Comparison of ENCODE assay signal across 33 cellular contexts in genomic region chr2:46485002-46485401, GRCh38. TPM values are rescaled to one million over a fixed set of nuclear protein-coding genes. Genes with fewer than 3 reads are reported as not detected.
"Had no signal": no experiment of that assay in that cellular context is flagged by ENCODE, and none has a peak within 500 bp of the region (broad histone marks: within the 10 kb centered on the region; RNA-seq: fewer than 3 reads in every experiment).

No MANE protein-coding gene starts in this region.

- H3K4me1 ChIP-seq: prostate gland had no signal

- H3K9ac ChIP-seq: neural progenitor cell had no signal

- H3K27ac Mint-ChIP-seq: mesothelial cell of epicardium; nephron; neural progenitor cell; stimulated activated naive B cell treated with anti-CD40 and anti-IgM and Interleukin-4, amounts not matched to agents 10 μg/mL and 1 μg/mL and 100 μg/mL, for 72 hours; stimulated activated naive CD8-positive, alpha-beta T cell treated with anti-CD3 and anti-CD28 coated beads, Interleukin-15, Interleukin-2, amounts not matched to agents 100 ng/mL and 50 ng/mL, for 24 hours had no signal

- H3K27ac ChIP-seq: dorsolateral prefrontal cortex, epithelial cell of prostate, gastroesophageal sphincter, heart left ventricle, hepatocyte, left lung, neural progenitor cell, prostate gland, sigmoid colon, skin epidermis, spleen, thoracic aorta, tibial nerve, upper lobe of left lung had no signal

- DNase-seq: effector CD4-positive, alpha-beta T cell; foreskin fibroblast; heart left ventricle; left cardiac atrium; left lung; mesenchymal stem cell; naive thymus-derived CD4-positive, alpha-beta T cell; right cardiac atrium; spleen; stimulated activated CD4-positive, alpha-beta T cell treated with anti-CD3 and anti-CD28 coated beads, Interleukin-2, amount 100 ng/mL, for 48 hours; stimulated activated naive B cell treated with anti-CD40 and anti-IgM and Interleukin-4, amounts not matched to agents 10 μg/mL and 1 μg/mL and 100 μg/mL, for 72 hours; upper lobe of left lung had no signal

- H3K36me3 Mint-ChIP-seq: mesothelial cell of epicardium; naive thymus-derived CD4-positive, alpha-beta T cell; neural progenitor cell; stimulated activated naive B cell treated with anti-CD40 and anti-IgM and Interleukin-4, amounts not matched to agents 10 μg/mL and 1 μg/mL and 100 μg/mL, for 72 hours had no signal

- H3K9me3 Mint-ChIP-seq: central memory CD8-positive, alpha-beta T cell; mesothelial cell of epicardium; naive thymus-derived CD4-positive, alpha-beta T cell; nephron; stimulated activated naive B cell treated with anti-CD40 and anti-IgM and Interleukin-4, amounts not matched to agents 10 μg/mL and 1 μg/mL and 100 μg/mL, for 72 hours; stimulated activated naive CD8-positive, alpha-beta T cell treated with anti-CD3 and anti-CD28 coated beads, Interleukin-15, Interleukin-2, amounts not matched to agents 100 ng/mL and 50 ng/mL, for 24 hours had no signal

- H3K9me3 ChIP-seq: gastroesophageal sphincter, heart left ventricle, left lung, prostate gland, sigmoid colon, spleen, thoracic aorta, tibial nerve, upper lobe of left lung had no signal

- H3K36me3 ChIP-seq: gastroesophageal sphincter, heart left ventricle, left lung, neural progenitor cell, prostate gland, sigmoid colon, spleen, thoracic aorta, tibial nerve, upper lobe of left lung had no signal

- H3K27me3 Mint-ChIP-seq: stimulated activated naive CD8-positive, alpha-beta T cell treated with anti-CD3 and anti-CD28 coated beads, Interleukin-15, Interleukin-2, amounts not matched to agents 100 ng/mL and 50 ng/mL, for 24 hours had no signal

- ATAC-seq: esophagus mucosa; gastroesophageal sphincter; heart left ventricle; left cardiac atrium; left lung; naive thymus-derived CD4-positive, alpha-beta T cell; right cardiac atrium; stimulated activated naive B cell treated with anti-CD40 and anti-IgM and Interleukin-4, amounts not matched to agents 10 μg/mL and 1 μg/mL and 100 μg/mL, for 72 hours had no signal

- H3K4me3 Mint-ChIP-seq: central memory CD8-positive, alpha-beta T cell; mesothelial cell of epicardium; naive thymus-derived CD4-positive, alpha-beta T cell; nephron; stimulated activated naive B cell treated with anti-CD40 and anti-IgM and Interleukin-4, amounts not matched to agents 10 μg/mL and 1 μg/mL and 100 μg/mL, for 72 hours; stimulated activated naive CD8-positive, alpha-beta T cell treated with anti-CD3 and anti-CD28 coated beads, Interleukin-15, Interleukin-2, amounts not matched to agents 100 ng/mL and 50 ng/mL, for 24 hours had no signal

- H3K4me1 Mint-ChIP-seq: central memory CD8-positive, alpha-beta T cell had no signal

- H3K4me3 ChIP-seq: dorsolateral prefrontal cortex, gastroesophageal sphincter, heart left ventricle, hepatocyte, left lung, neural progenitor cell, prostate gland, sigmoid colon, skin epidermis, spleen, thoracic aorta, tibial nerve, upper lobe of left lung had no signal

- H3K27me3 ChIP-seq: dorsolateral prefrontal cortex, gastroesophageal sphincter, heart left ventricle, hepatocyte, left lung, neural progenitor cell, sigmoid colon, spleen, tibial nerve, upper lobe of left lung had no signal

RNA-seq across cellular contexts. Expression of gene TMEM247, which starts 5.6 kb away (rescaled TPM):
- total RNA-seq: dorsolateral prefrontal cortex; esophagus mucosa; gastroesophageal sphincter; heart left ventricle; hepatocyte; kidney epithelial cell; left cardiac atrium; left lung; lower leg skin; lung microvascular endothelial cell; mesothelial cell of epicardium; mucosa of gallbladder; naive thymus-derived CD4-positive, alpha-beta T cell; osteoblast; renal cortical epithelial cell; right cardiac atrium; sigmoid colon; spleen; thoracic aorta; tibial nerve; upper lobe of left lung had no signal
- polyA plus RNA-seq: heart left ventricle; hepatocyte; naive thymus-derived CD4-positive, alpha-beta T cell; right cardiac atrium; sigmoid colon; spleen had no signal
